1 cellular context compared by ENCODE assay signal in the genomic region with DNA sequence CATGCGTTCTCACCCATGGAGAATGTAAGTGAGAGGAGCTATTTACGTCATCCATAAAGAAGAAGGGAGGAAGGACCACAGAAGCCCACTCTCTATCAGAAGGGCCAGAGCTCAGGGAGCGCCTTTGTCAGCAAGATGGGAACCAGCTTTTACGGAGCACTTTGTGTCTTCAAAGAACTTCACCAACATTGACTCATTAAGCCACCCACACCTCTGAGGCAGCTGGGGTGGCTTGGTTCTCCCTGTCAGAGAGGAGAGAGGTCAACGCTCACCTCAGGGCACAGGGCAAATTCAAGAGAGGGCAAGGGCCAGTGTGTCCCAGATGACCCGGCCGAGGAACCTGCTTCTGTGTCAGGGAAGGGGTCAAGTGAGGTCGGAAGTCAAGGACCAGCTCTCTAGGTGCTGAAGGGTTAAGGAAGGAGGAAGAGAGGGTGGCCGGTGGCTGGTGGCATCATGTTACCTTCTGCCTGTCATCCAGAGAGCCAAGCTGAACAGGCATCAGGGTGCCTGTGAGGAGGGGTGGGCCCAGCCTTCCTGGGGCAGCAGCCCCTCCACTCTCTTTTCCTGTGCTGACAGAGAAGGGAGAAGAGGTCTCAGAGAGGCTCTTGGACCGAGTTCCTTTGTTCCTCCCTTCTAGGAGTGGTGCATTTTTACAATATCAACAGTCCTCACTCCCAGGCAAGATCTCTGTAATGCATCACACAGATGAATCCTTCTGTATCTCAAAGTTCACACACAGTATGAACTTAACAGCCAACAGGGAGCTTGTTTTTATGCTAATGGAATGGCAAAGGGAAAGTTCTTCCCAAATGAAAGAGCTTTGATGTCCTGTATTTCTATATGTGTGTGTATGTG.
TF ChIP-seq lines count a peak whose summit lies in the region.

No MANE protein-coding gene starts in this region.

TF ChIP-seq in GM23338, 12 proteins besides CTCF, POLR2A, EP300 and RAD21 (continued from another document):
- TF ChIP-seq, protein P1, sequence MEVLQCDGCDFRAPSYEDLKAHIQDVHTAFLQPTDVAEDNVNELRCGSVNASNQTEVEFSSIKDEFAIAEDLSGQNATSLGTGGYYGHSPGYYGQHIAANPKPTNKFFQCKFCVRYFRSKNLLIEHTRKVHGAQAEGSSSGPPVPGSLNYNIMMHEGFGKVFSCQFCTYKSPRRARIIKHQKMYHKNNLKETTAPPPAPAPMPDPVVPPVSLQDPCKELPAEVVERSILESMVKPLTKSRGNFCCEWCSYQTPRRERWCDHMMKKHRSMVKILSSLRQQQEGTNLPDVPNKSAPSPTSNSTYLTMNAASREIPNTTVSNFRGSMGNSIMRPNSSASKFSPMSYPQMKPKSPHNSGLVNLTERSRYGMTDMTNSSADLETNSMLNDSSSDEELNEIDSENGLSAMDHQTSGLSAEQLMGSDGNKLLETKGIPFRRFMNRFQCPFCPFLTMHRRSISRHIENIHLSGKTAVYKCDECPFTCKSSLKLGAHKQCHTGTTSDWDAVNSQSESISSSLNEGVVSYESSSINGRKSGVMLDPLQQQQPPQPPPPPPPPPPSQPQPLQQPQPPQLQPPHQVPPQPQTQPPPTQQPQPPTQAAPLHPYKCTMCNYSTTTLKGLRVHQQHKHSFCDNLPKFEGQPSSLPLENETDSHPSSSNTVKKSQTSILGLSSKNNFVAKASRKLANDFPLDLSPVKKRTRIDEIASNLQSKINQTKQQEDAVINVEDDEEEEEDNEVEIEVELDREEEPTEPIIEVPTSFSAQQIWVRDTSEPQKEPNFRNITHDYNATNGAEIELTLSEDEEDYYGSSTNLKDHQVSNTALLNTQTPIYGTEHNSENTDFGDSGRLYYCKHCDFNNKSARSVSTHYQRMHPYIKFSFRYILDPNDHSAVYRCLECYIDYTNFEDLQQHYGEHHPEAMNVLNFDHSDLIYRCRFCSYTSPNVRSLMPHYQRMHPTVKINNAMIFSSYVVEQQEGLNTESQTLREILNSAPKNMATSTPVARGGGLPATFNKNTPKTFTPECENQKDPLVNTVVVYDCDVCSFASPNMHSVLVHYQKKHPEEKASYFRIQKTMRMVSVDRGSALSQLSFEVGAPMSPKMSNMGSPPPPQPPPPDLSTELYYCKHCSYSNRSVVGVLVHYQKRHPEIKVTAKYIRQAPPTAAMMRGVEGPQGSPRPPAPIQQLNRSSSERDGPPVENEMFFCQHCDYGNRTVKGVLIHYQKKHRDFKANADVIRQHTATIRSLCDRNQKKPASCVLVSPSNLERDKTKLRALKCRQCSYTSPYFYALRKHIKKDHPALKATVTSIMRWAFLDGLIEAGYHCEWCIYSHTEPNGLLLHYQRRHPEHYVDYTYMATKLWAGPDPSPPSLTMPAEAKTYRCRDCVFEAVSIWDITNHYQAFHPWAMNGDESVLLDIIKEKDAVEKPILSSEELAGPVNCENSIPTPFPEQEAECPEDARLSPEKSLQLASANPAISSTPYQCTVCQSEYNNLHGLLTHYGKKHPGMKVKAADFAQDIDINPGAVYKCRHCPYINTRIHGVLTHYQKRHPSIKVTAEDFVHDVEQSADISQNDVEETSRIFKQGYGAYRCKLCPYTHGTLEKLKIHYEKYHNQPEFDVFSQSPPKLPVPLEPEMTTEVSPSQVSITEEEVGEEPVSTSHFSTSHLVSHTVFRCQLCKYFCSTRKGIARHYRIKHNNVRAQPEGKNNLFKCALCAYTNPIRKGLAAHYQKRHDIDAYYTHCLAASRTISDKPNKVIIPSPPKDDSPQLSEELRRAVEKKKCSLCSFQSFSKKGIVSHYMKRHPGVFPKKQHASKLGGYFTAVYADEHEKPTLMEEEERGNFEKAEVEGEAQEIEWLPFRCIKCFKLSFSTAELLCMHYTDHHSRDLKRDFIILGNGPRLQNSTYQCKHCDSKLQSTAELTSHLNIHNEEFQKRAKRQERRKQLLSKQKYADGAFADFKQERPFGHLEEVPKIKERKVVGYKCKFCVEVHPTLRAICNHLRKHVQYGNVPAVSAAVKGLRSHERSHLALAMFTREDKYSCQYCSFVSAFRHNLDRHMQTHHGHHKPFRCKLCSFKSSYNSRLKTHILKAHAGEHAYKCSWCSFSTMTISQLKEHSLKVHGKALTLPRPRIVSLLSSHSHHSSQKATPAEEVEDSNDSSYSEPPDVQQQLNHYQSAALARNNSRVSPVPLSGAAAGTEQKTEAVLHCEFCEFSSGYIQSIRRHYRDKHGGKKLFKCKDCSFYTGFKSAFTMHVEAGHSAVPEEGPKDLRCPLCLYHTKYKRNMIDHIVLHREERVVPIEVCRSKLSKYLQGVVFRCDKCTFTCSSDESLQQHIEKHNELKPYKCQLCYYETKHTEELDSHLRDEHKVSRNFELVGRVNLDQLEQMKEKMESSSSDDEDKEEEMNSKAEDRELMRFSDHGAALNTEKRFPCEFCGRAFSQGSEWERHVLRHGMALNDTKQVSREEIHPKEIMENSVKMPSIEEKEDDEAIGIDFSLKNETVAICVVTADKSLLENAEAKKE (CRISPR knock-in tag; IDR thresholded peaks at IDR 0.05) = no peak
- TF ChIP-seq EZH2phosphoT487 (IDR thresholded peaks at IDR 0.05; ENCODE audit: unreplicated experiment) (no peak), POLR2AphosphoS5 (IDR thresholded peaks at IDR 0.05; ENCODE audit: low read depth) (no peak)
